20 cellular contexts compared by ENCODE assay signal in the genomic region with DNA sequence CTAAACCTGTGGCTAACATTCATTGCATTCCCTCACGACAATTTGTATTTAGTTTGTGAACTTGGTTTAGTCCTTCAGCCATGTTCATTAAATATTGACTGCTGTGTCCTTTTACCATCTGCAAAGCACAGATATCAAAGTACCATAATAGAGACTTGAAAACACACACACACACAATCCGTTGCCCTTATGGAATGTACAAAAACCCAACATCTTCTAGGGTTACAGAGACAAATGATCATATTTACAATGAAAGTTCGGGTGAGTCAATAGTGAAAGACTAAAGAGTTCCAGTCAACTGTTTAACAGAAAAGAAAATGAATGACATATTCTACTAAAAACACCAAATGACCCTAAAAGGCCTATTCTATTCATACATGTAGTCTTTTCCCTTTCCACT. TPM values are rescaled to one million over a fixed set of nuclear protein-coding genes. Genes with fewer than 3 reads are reported as not detected.
"Had no signal": no experiment of that assay in that cellular context is flagged by ENCODE, and none has a peak within 500 bp of the region (broad histone marks: within the 10 kb centered on the region; RNA-seq: fewer than 3 reads in every experiment).

No MANE protein-coding gene starts in this region.

- H3K4me1 Mint-ChIP-seq: activated CD4-positive, alpha-beta memory T cell treated with anti-CD3 and anti-CD28 coated beads, Interleukin-2, amount 10 ng/mL, durations not matched to agents 7 days and 5 days; activated naive CD4-positive, alpha-beta T cell treated with anti-CD3 and anti-CD28 coated beads, Interleukin-2, amount 50 U/mL, for 24 hours; neural progenitor cell had no signal

- H3K9me3 ChIP-seq: esophagus squamous epithelium, heart left ventricle, psoas muscle, spleen, thoracic aorta, upper lobe of right lung had no signal

- H3K27me3 Mint-ChIP-seq: activated CD4-positive, alpha-beta memory T cell treated with anti-CD3 and anti-CD28 coated beads, Interleukin-2, amount 10 ng/mL, durations not matched to agents 7 days and 5 days; activated naive CD4-positive, alpha-beta T cell treated with anti-CD3 and anti-CD28 coated beads, Interleukin-2, amount 50 U/mL, for 24 hours; naive B cell; stimulated activated naive CD8-positive, alpha-beta T cell treated with anti-CD3 and anti-CD28 coated beads, Interleukin-15, amount 100 ng/mL, for 72 hours had no signal

- DNase-seq: activated CD4-positive, alpha-beta memory T cell treated with anti-CD3 and anti-CD28 coated beads, Interleukin-2, amount 10 ng/mL, durations not matched to agents 7 days and 5 days; activated effector memory CD4-positive, alpha-beta T cell treated with anti-CD3 and anti-CD28 coated beads, Interleukin-2, amount 50 U/mL, for 16 hours; activated T-cell treated with anti-CD3 and anti-CD28 coated beads, Interleukin-2, amount 50 U/mL, for 4 hours; amniotic stem cell; effector CD8-positive, alpha-beta T cell; esophagus squamous epithelium; heart left ventricle; left colon; naive B cell; psoas muscle; spleen; stimulated activated naive CD8-positive, alpha-beta T cell treated with anti-CD3 and anti-CD28 coated beads, Interleukin-15, amount 100 ng/mL, for 72 hours; T1000; upper lobe of right lung had no signal

- ATAC-seq: activated T-cell treated with anti-CD3 and anti-CD28 coated beads, Interleukin-2, amount 50 U/mL, for 4 hours; heart left ventricle; left colon; psoas muscle; sciatic nerve; stimulated activated naive CD8-positive, alpha-beta T cell treated with anti-CD3 and anti-CD28 coated beads, Interleukin-15, amount 100 ng/mL, for 72 hours; upper lobe of right lung had no signal

- H3K4me3 ChIP-seq: esophagus squamous epithelium, heart left ventricle, lung, neural progenitor cell, psoas muscle, spleen, thoracic aorta, upper lobe of right lung had no signal

- H3K9me3 Mint-ChIP-seq: activated CD4-positive, alpha-beta memory T cell treated with anti-CD3 and anti-CD28 coated beads, Interleukin-2, amount 10 ng/mL, durations not matched to agents 7 days and 5 days; activated naive CD4-positive, alpha-beta T cell treated with anti-CD3 and anti-CD28 coated beads, Interleukin-2, amount 50 U/mL, for 24 hours; activated T-cell treated with anti-CD3 and anti-CD28 coated beads, Interleukin-2, amount 50 U/mL, for 4 hours; naive B cell; neural progenitor cell; stimulated activated naive CD8-positive, alpha-beta T cell treated with anti-CD3 and anti-CD28 coated beads, Interleukin-15, amount 100 ng/mL, for 72 hours had no signal

- H3K36me3 ChIP-seq: esophagus squamous epithelium, heart left ventricle, neural progenitor cell, spleen, thoracic aorta, upper lobe of right lung had no signal

- H3K27ac Mint-ChIP-seq: activated CD4-positive, alpha-beta memory T cell treated with anti-CD3 and anti-CD28 coated beads, Interleukin-2, amount 10 ng/mL, durations not matched to agents 7 days and 5 days; activated naive CD4-positive, alpha-beta T cell treated with anti-CD3 and anti-CD28 coated beads, Interleukin-2, amount 50 U/mL, for 24 hours; naive B cell; neural progenitor cell; stimulated activated naive CD8-positive, alpha-beta T cell treated with anti-CD3 and anti-CD28 coated beads, Interleukin-15, amount 100 ng/mL, for 72 hours had no signal

- H3K36me3 Mint-ChIP-seq: activated naive CD4-positive, alpha-beta T cell treated with anti-CD3 and anti-CD28 coated beads, Interleukin-2, amount 50 U/mL, for 24 hours; naive B cell; neural progenitor cell had no signal

- H3K27me3 ChIP-seq: esophagus squamous epithelium, heart left ventricle, neural progenitor cell, spleen, upper lobe of right lung had no signal

- H3K27ac ChIP-seq: esophagus squamous epithelium, heart left ventricle, neural progenitor cell, psoas muscle, spleen, thoracic aorta, upper lobe of right lung had no signal

- H3K4me3 Mint-ChIP-seq: activated CD4-positive, alpha-beta memory T cell treated with anti-CD3 and anti-CD28 coated beads, Interleukin-2, amount 10 ng/mL, durations not matched to agents 7 days and 5 days; activated naive CD4-positive, alpha-beta T cell treated with anti-CD3 and anti-CD28 coated beads, Interleukin-2, amount 50 U/mL, for 24 hours; activated T-cell treated with anti-CD3 and anti-CD28 coated beads, Interleukin-2, amount 50 U/mL, for 4 hours; neural progenitor cell; stimulated activated naive CD8-positive, alpha-beta T cell treated with anti-CD3 and anti-CD28 coated beads, Interleukin-15, amount 100 ng/mL, for 72 hours had no signal

RNA-seq across cellular contexts. Expression of gene TXK, which starts 50.8 kb away (rescaled TPM):
- total RNA-seq: osteocyte had no signal
